ENCODE assay signal across 26 cellular contexts in genomic region chrX:96540111-96540631, GRCh38.
DNase-seq lines count a peak whose midpoint lies in the region; ATAC-seq and TF ChIP-seq lines count a peak whose summit lies in the region.
"Had no signal": no experiment of that assay in that cellular context is flagged by ENCODE, and none has a peak within 500 bp of the region (broad histone marks: within the 10 kb centered on the region; RNA-seq: fewer than 3 reads in every experiment).

No MANE protein-coding gene starts in this region.

- TF ChIP-seq POLR2A in adrenal gland (IDR thresholded peaks at IDR 0.05) = no peak

- H2AFZ ChIP-seq in PC-3 (ENCODE audit: low read length) = peak overlapping the region; percentile 23; the same call in 1 of the 2 replicates

- intact Hi-C loops in PC-3 (cut with micrococcal nuclease) (loop anchor here (10.0 kb wide), 1 partner anchor 135 kb away; no protein-coding TSS in a partner anchor), mucosa of descending colon (cut with DNase I, micrococcal nuclease) (no loop called here), adrenal gland (cut with DNase I) (no loop called here)

- POLR2A ChIA-PET in PC-3 (lab: Charles Lee; ENCODE audit: unreplicated experiment) = no interaction called here

- H3K27ac ChIP-seq in PC-3 (ENCODE audit: low read length) (no peak overlapping the region), adrenal gland (no peak overlapping the region)
- H3K27ac ChIP-seq: epithelial cell of prostate, KMS-11, left ventricle myocardium inferior, thyroid gland had no signal

- TF ChIP-seq CTCF in PC-3 (conservative IDR thresholded peaks at IDR 0.05; ENCODE audit: low read depth, low read length) (no peak), mucosa of descending colon (IDR thresholded peaks at IDR 0.05) (no peak), adrenal gland (IDR thresholded peaks at IDR 0.05) (no peak)

- no peaks in the 10 kb centered on the region for H3K9me3 ChIP-seq in PC-3 (ENCODE audit: low read length)
- no peaks in the 10 kb centered on the region for H3K9me3 ChIP-seq in mucosa of descending colon
- no peaks in the 10 kb centered on the region for H3K9me3 ChIP-seq in adrenal gland (replicated peaks in 1 of 3)
- H3K9me3 ChIP-seq: left ventricle myocardium inferior, thyroid gland had no signal

- CTCF ChIA-PET in PC-3 (lab: Charles Lee) = no interaction called here

- DNase-seq in Kasumi-1 (lab: John Stamatoyannopoulos, UW) = peak; percentile 17 to 22
- no peak for DNase-seq in PC-3
- DNase-seq in mucosa of descending colon = peak in 1 of 3 donors; percentile 6
- DNase-seq in KG1 (lab: John Stamatoyannopoulos, UW) = no peak
- DNase-seq in occipital lobe (lab: John Stamatoyannopoulos, UW) = no peak
- DNase-seq in adrenal gland = no peak
- no peak for DNase-seq in NCI-H2029 treated with DMSO at 0.1 percent for 48 hours (lab: John Stamatoyannopoulos, UW)
- DNase-seq: activated CD4-positive, alpha-beta T cell treated with anti-CD3 and anti-CD28 coated beads for 1 hour; activated CD8-positive, alpha-beta T cell treated with anti-CD3 and anti-CD28 coated beads for 36 hours; activated naive CD8-positive, alpha-beta T cell treated with anti-CD3 and anti-CD28 coated beads for 36 hours; C1 segment of cervical spinal cord; DND-41; immature natural killer cell; left ventricle myocardium inferior; NCI-H1105; NCI-H2081 treated with DMSO at 0.1 percent for 48 hours; NCI-H774; right cardiac atrium; SIG-M5; stimulated activated CD4-positive, alpha-beta T cell treated with anti-CD3 and anti-CD28 coated beads, Interleukin-12 subunit alpha, Interleukin-12 subunit beta, amount 100 ng/mL, for 4 hours; stimulated activated naive CD8-positive, alpha-beta T cell treated with anti-CD3 and anti-CD28 coated beads, Interleukin-15, Interleukin-2, amounts not matched to agents 100 U/mL and 50 U/mL, for 24 hours; thyroid gland had no signal

- no peaks in the 10 kb centered on the region for H3K27me3 ChIP-seq in PC-3 (ENCODE audit: low read length)
- no peaks in the 10 kb centered on the region for H3K27me3 ChIP-seq in adrenal gland
- H3K27me3 ChIP-seq: thyroid gland had no signal

- H3F3A ChIP-seq in PC-3 (ENCODE audit: low read length, unreplicated experiment) = peaks cover 5% of the 10 kb centered on the region

- H3K79me2 ChIP-seq in PC-3 (ENCODE audit: low read length) = no peaks in the 10 kb centered on the region

- no TSS peak for BruUV-seq in PC-3 (replicated peaks; lab: Mats Ljungman, UMichigan)

- H3K9me2 ChIP-seq in PC-3 (replicated peaks; ENCODE audit: low read length) = no peaks in the 10 kb centered on the region

- H3K4me3 ChIP-seq in PC-3 (ENCODE audit: low read length) = no peak overlapping the region
- no peak overlapping the region for H3K4me3 ChIP-seq in mucosa of descending colon
- no peak overlapping the region for H3K4me3 ChIP-seq in adrenal gland
- H3K4me3 ChIP-seq: left ventricle myocardium inferior, thyroid gland had no signal

- 58 to 76% (median 59%) methylated on average over 2 of the region's 2 CpGs for WGBS in adrenal gland, 4 donors

- H3K4me2 ChIP-seq in PC-3 (ENCODE audit: low read length) = no peak overlapping the region
- H3K4me2 ChIP-seq: KMS-11 had no signal

- no peak overlapping the region for H3K9ac ChIP-seq in PC-3 (ENCODE audit: low read length)
- H3K9ac ChIP-seq: KMS-11 had no signal

- no peaks in the 10 kb centered on the region for H3K36me3 ChIP-seq in PC-3 (ENCODE audit: low read depth, low read length)
- no peaks in the 10 kb centered on the region for H3K36me3 ChIP-seq in mucosa of descending colon (ENCODE audit: low read depth)
- no peaks in the 10 kb centered on the region for H3K36me3 ChIP-seq in adrenal gland (replicated peaks in 1 of 2)
- H3K36me3 ChIP-seq: left ventricle myocardium inferior, thyroid gland had no signal

- H4K20me1 ChIP-seq in PC-3 (ENCODE audit: low read length) = no peaks in the 10 kb centered on the region

- H3K4me1 ChIP-seq in PC-3 (ENCODE audit: insufficient read depth, low read length) (peaks cover 28% of the 10 kb centered on the region), mucosa of descending colon (ENCODE audit: low read depth) (no peaks in the 10 kb centered on the region), adrenal gland (replicated peaks in 1 of 2) (no peaks in the 10 kb centered on the region)
- H3K4me1 ChIP-seq: left ventricle myocardium inferior, thyroid gland had no signal

- ATAC-seq in GM18502 (IDR thresholded peaks at IDR 0.05; ENCODE audit: poor library complexity, unreplicated experiment) = peak; percentile 65
- ATAC-seq in PC-3 = peak; percentile 11; the same call in 1 of the 2 replicates
- ATAC-seq in mucosa of descending colon = peak; percentile 59
- ATAC-seq: activated CD8-positive, alpha-beta T cell treated with anti-CD3 and anti-CD28 coated beads for 36 hours; HCT116; right cardiac atrium; stimulated activated naive CD8-positive, alpha-beta T cell treated with anti-CD3 and anti-CD28 coated beads, Interleukin-15, Interleukin-2, amounts not matched to agents 100 U/mL and 50 U/mL, for 24 hours had no signal

Comparison
In these comparisons a context has a peak if more than half of its experiments do, and no peak if none do; other contexts are left out.
1. ATAC-seq: peak in every context shown above with its lines; median percentile 65 in GM18502; 59 in mucosa of descending colon; 11 in PC-3.
2. DNase-seq: peak in Kasumi-1 (2 of 2); none in PC-3 (single experiment), KG1 (single experiment), occipital lobe (single experiment), adrenal gland (0 of 7) and NCI-H2029 treated with DMSO at 0.1 percent for 48 hours (single experiment).